15 cellular contexts compared by ENCODE assay signal in genomic region chr9:83012160-83012559, GRCh38.
"Had no signal": no experiment of that assay in that cellular context is flagged by ENCODE, and none has a peak within 500 bp of the region (broad histone marks: within the 10 kb centered on the region; RNA-seq: fewer than 3 reads in every experiment).

No MANE protein-coding gene starts in this region.

- H3K4me1 ChIP-seq: gastrocnemius medialis, uterus had no signal

- H3K4me3 ChIP-seq: cardiac muscle cell, gastrocnemius medialis, tibial artery, uterus had no signal

- FAIRE-seq: colon had no signal

- H3K9me3 ChIP-seq: gastrocnemius medialis, heart left ventricle, neutrophil, tibial artery, uterus had no signal

- H3K27me3 ChIP-seq: gastrocnemius medialis, heart left ventricle, neutrophil, tibial artery, uterus had no signal

- ATAC-seq: gastrocnemius medialis; heart left ventricle; left lobe of liver; natural killer cell; stimulated activated memory B cell treated with anti-CD40 and anti-IgM and Interleukin-4, amounts not matched to agents 10 μg/mL and 1 μg/mL and 100 μg/mL, for 72 hours; T-helper 17 cell had no signal

- H3K27ac ChIP-seq: cardiac muscle cell, gastrocnemius medialis, neutrophil, tibial artery, uterus had no signal

- DNase-seq: activated CD4-positive, CD25-positive, alpha-beta regulatory T cell treated with anti-CD3 and anti-CD28 coated beads, Interleukin-2, amount 50 U/mL, for 72 hours; activated naive CD4-positive, alpha-beta T cell treated with anti-CD3 and anti-CD28 coated beads for 36 hours; erythroblast; gastrocnemius medialis; heart left ventricle; natural killer cell; stimulated activated CD4-positive, alpha-beta T cell treated with anti-CD3 and anti-CD28 coated beads, Interleukin-2, amount 100 ng/mL, for 48 hours; T-helper 17 cell; tibial artery; uterus had no signal

- H3K36me3 ChIP-seq: cardiac muscle cell, gastrocnemius medialis, heart left ventricle, neutrophil, tibial artery, uterus had no signal
